In genomic region chr5:113489299-113489698, GRCh38 we compare ENCODE assay signal across 1 cellular context.
TF ChIP-seq lines count a peak whose summit lies in the region.

No MANE protein-coding gene starts in this region.

TF ChIP-seq in GM12878, 131 proteins besides CTCF, POLR2A, EP300 and RAD21:
- TF ChIP-seq RUNX3 (IDR thresholded peaks at IDR 0.05; ENCODE audit: low read length) (peak; percentile 89), EED (IDR thresholded peaks at IDR 0.05; ENCODE audit: low read depth) (0 out of 2 replicates have a peak, but pooled peaks have one; percentile 22), IKZF2 (IDR thresholded peaks at IDR 0.05) (peak in 1 of 2 experiments; percentile 31; a peak in 1 of 4 replicates), JUNB (IDR thresholded peaks at IDR 0.05) (peak; percentile 20; the same call in 1 of the 2 replicates), CHD2 (IDR thresholded peaks at IDR 0.05; ENCODE audit: borderline replicate concordance, low read depth, low read length) (no peak)
